24 cellular contexts compared by ENCODE assay signal in genomic region chr11:118900535-118901384, GRCh38. TPM values are rescaled to one million over a fixed set of nuclear protein-coding genes. Genes with fewer than 3 reads are reported as not detected.
DNase-seq lines count a peak whose midpoint lies in the region; ATAC-seq, FAIRE-seq and TF ChIP-seq lines count a peak whose summit lies in the region.
"Had no signal": no experiment of that assay in that cellular context is flagged by ENCODE, and none has a peak within 500 bp of the region (broad histone marks: within the 10 kb centered on the region; RNA-seq: fewer than 3 reads in every experiment).

No MANE protein-coding gene starts in this region.

- no peak for DNase-seq in MCF 10A (ENCODE audit: unreplicated experiment)
- DNase-seq in breast epithelium (ENCODE audit: low spot score in 2 of 2) = no peak
- no peak for DNase-seq in T-cell
- no peak for DNase-seq in effector memory CD4-positive, alpha-beta T cell
- no peak for DNase-seq in stimulated activated naive B cell treated with anti-CD40 and anti-IgM and Interleukin-4, amounts not matched to agents 10 μg/mL and 1 μg/mL and 100 μg/mL, for 72 hours
- no peak for DNase-seq in stimulated activated naive CD4-positive, alpha-beta T cell treated with Interleukin-2 at 50 U/mL for 16 hours (lab: John Stamatoyannopoulos, UW)
- DNase-seq in GM12891 (ENCODE audit: insufficient read length, low spot score) = no peak
- DNase-seq: activated CD4-positive, alpha-beta T cell treated with anti-CD3 and anti-CD28 coated beads for 48 hours; activated CD8-positive, alpha-beta memory T cell treated with anti-CD3 and anti-CD28 coated beads, Interleukin-2, amount 50 U/mL, for 48 hours; activated naive CD4-positive, alpha-beta T cell; NCI-H2081; NCI-H510A treated with DMSO at 0.1 percent for 48 hours; SW 1271 had no signal

- intact Hi-C loops in MCF 10A (cut with micrococcal nuclease) (no loop called here), breast epithelium (cut with DNase I; ENCODE audit: low total_unique reads) (no loop called here)

- TF ChIP-seq CTCF in MCF 10A (IDR thresholded peaks at IDR 0.05; ENCODE audit: unreplicated experiment) (no peak), breast epithelium (IDR thresholded peaks at IDR 0.05) (no peak)

- no TSS peak for BruUV-seq in MCF 10A (replicated peaks; lab: Mats Ljungman, UMichigan)

- H3K4me1 Mint-ChIP-seq in MCF 10A (ENCODE audit: insufficient read depth, unreplicated experiment) (peaks cover 4% of the 10 kb centered on the region), T-cell (peaks cover 39 to 45% (median 40%) of the 10 kb centered on the region in 3 donors)
- peaks cover 29 to 59% of the 10 kb centered on the region in 2 donors for H3K4me1 Mint-ChIP-seq in stimulated activated naive B cell treated with anti-CD40 and anti-IgM and Interleukin-4, amounts not matched to agents 10 μg/mL and 1 μg/mL and 100 μg/mL, for 72 hours

- no peak for ATAC-seq in T-cell (replicated peaks in 1 of 4)
- ATAC-seq in stimulated activated naive B cell treated with anti-CD40 and anti-IgM and Interleukin-4, amounts not matched to agents 10 μg/mL and 1 μg/mL and 100 μg/mL, for 72 hours (replicated peaks) = no peak
- ATAC-seq in GM18861 (IDR thresholded peaks at IDR 0.05; ENCODE audit: unreplicated experiment) = no peak
- ATAC-seq: body of pancreas had no signal

- H3K36me3 ChIP-seq in breast epithelium = peaks cover 13% of the 10 kb centered on the region
- peaks cover 69% of the 10 kb centered on the region for H3K36me3 ChIP-seq in effector memory CD4-positive, alpha-beta T cell (ENCODE audit: control insufficient read depth, insufficient read depth, low read length)

- CTCF ChIA-PET in MCF 10A (lab: Yijun Ruan, JAX) = interaction anchor here (1.1 kb wide), 1 partner anchor 29 kb away, joined by 5 read pairs; no protein-coding TSS in a partner anchor
- CTCF ChIA-PET in T-cell (lab: Charles Lee) = no interaction called here

- peak overlapping the region; percentile 79 for H3K27ac Mint-ChIP-seq in MCF 10A (ENCODE audit: low read depth, unreplicated experiment)
- H3K27ac Mint-ChIP-seq in T-cell = peak overlapping the region; percentile 55 to 65
- H3K27ac Mint-ChIP-seq in stimulated activated naive B cell treated with anti-CD40 and anti-IgM and Interleukin-4, amounts not matched to agents 10 μg/mL and 1 μg/mL and 100 μg/mL, for 72 hours = peak overlapping the region; percentile 83
- H3K27ac Mint-ChIP-seq: dendritic cell treated with granulocyte-macrophage colony-stimulating factor and Interleukin-4, amounts not matched to agents 40 ng/mL and 50 ng/mL, for 4 days had no signal

- no peaks in the 10 kb centered on the region for H3K9me3 ChIP-seq in breast epithelium
- H3K9me3 ChIP-seq in effector memory CD4-positive, alpha-beta T cell (ENCODE audit: control insufficient read depth, low read length) = no peaks in the 10 kb centered on the region
- H3K9me3 ChIP-seq: body of pancreas had no signal

- H3K4me3 Mint-ChIP-seq in MCF 10A (ENCODE audit: unreplicated experiment) (no peak overlapping the region), T-cell (no peak overlapping the region)
- no peak overlapping the region for H3K4me3 Mint-ChIP-seq in stimulated activated naive B cell treated with anti-CD40 and anti-IgM and Interleukin-4, amounts not matched to agents 10 μg/mL and 1 μg/mL and 100 μg/mL, for 72 hours
- H3K4me3 Mint-ChIP-seq: dendritic cell treated with granulocyte-macrophage colony-stimulating factor and Interleukin-4, amounts not matched to agents 40 ng/mL and 50 ng/mL, for 4 days had no signal

- H3K27me3 Mint-ChIP-seq in MCF 10A (ENCODE audit: insufficient read depth, unreplicated experiment) (no peaks in the 10 kb centered on the region), T-cell (no peaks in the 10 kb centered on the region)
- H3K27me3 Mint-ChIP-seq in stimulated activated naive B cell treated with anti-CD40 and anti-IgM and Interleukin-4, amounts not matched to agents 10 μg/mL and 1 μg/mL and 100 μg/mL, for 72 hours = no peaks in the 10 kb centered on the region
- H3K27me3 Mint-ChIP-seq: dendritic cell treated with granulocyte-macrophage colony-stimulating factor and Interleukin-4, amounts not matched to agents 40 ng/mL and 50 ng/mL, for 4 days had no signal

- POLR2A ChIA-PET in MCF 10A (lab: Yijun Ruan, JAX) (interaction anchor here (0.6 to 0.7 kb wide), 2 partner anchors 11 to 16 kb away, joined by 3 read pairs; no protein-coding TSS in a partner anchor), T-cell (lab: Charles Lee) (no interaction called here)

- no peak for TF ChIP-seq POLR2A in breast epithelium (IDR thresholded peaks at IDR 0.05)
- no peak for TF ChIP-seq POLR2A in GM12891 (IDR thresholded peaks at IDR 0.05; ENCODE audit: low read depth, low read length)

- H3K36me3 Mint-ChIP-seq in MCF 10A (ENCODE audit: insufficient read depth, unreplicated experiment) (peaks cover 88% of the 10 kb centered on the region), T-cell (peaks cover 24% of the 10 kb centered on the region)
- H3K36me3 Mint-ChIP-seq in stimulated activated naive B cell treated with anti-CD40 and anti-IgM and Interleukin-4, amounts not matched to agents 10 μg/mL and 1 μg/mL and 100 μg/mL, for 72 hours = peaks cover 39 to 53% of the 10 kb centered on the region in 2 donors

- H3K9me3 Mint-ChIP-seq in MCF 10A (ENCODE audit: unreplicated experiment) = no peaks in the 10 kb centered on the region
- H3K9me3 Mint-ChIP-seq in T-cell = no peaks in the 10 kb centered on the region
- H3K9me3 Mint-ChIP-seq in stimulated activated naive B cell treated with anti-CD40 and anti-IgM and Interleukin-4, amounts not matched to agents 10 μg/mL and 1 μg/mL and 100 μg/mL, for 72 hours = no peaks in the 10 kb centered on the region
- H3K9me3 Mint-ChIP-seq: dendritic cell treated with granulocyte-macrophage colony-stimulating factor and Interleukin-4, amounts not matched to agents 40 ng/mL and 50 ng/mL, for 4 days had no signal

- no peak overlapping the region for H3K4me3 ChIP-seq in breast epithelium
- no peak overlapping the region for H3K4me3 ChIP-seq in effector memory CD4-positive, alpha-beta T cell (ENCODE audit: insufficient read depth, low read depth, low read length, poor library complexity, severe bottlenecking)
- H3K4me3 ChIP-seq: body of pancreas, lung had no signal

- no peak for FAIRE-seq in GM12891 (lab: Jason Lieb, UNC)
- FAIRE-seq: TTC549 had no signal

- no peaks in the 10 kb centered on the region for H3K4me1 ChIP-seq in breast epithelium
- peaks cover 21% of the 10 kb centered on the region for H3K4me1 ChIP-seq in effector memory CD4-positive, alpha-beta T cell (ENCODE audit: control insufficient read depth, insufficient read depth, low read length, poor library complexity, severe bottlenecking)
- H3K4me1 ChIP-seq: body of pancreas had no signal

- H3K27me3 ChIP-seq in breast epithelium = no peaks in the 10 kb centered on the region
- H3K27me3 ChIP-seq in effector memory CD4-positive, alpha-beta T cell (replicated peaks; ENCODE audit: control insufficient read depth, insufficient read depth, low read length, poor library complexity, severe bottlenecking) = no peaks in the 10 kb centered on the region
- H3K27me3 ChIP-seq: body of pancreas had no signal

- H3K27ac ChIP-seq in breast epithelium = peak overlapping the region in 1 of 2 donors; percentile 12
- H3K27ac ChIP-seq in effector memory CD4-positive, alpha-beta T cell (ENCODE audit: insufficient read depth, low read length, poor library complexity, severe bottlenecking) = peak overlapping the region; percentile 27
- H3K27ac ChIP-seq: body of pancreas, epithelial cell of prostate, KMS-11 had no signal

TF ChIP-seq in GM12891, 5 proteins besides CTCF, POLR2A, EP300 and RAD21:
- no peak for TF ChIP-seq POLR2AphosphoS5 (IDR thresholded peaks at IDR 0.05; ENCODE audit: low read depth, low read length)
- no peak for TF ChIP-seq POU2F2 (IDR thresholded peaks at IDR 0.05; ENCODE audit: low read depth, low read length)
- TF ChIP-seq SPI1 (IDR thresholded peaks at IDR 0.05; ENCODE audit: low read depth, low read length) = no peak
- TF ChIP-seq TAF1 (IDR thresholded peaks at IDR 0.05; ENCODE audit: low read depth, low read length) = no peak
- TF ChIP-seq PAX5 (IDR thresholded peaks at IDR 0.05; ENCODE audit: insufficient read depth, low read length, severe bottlenecking) = no peak
TF ChIP-seq in GM12891: peak in this region for 0.

RNA-seq across cellular contexts. Expression of gene CXCR5, which starts 17.1 kb away (rescaled TPM):
- total RNA-seq in MCF 10A (2022) (not detected in 2 replicates), breast epithelium (not detected), T-cell (10 to 100 TPM in 1 of 5 donors, 1 to 10 TPM in 4; 4.7 to 10.6 (median 6.3) TPM)
- polyA plus RNA-seq in GM12891 (2012; ENCODE audit: low read depth, missing spikeins) = 4.4 TPM
- total RNA-seq: body of pancreas, myocyte, skeletal muscle tissue had no signal

RNA-seq across cellular contexts. Expression of gene BCL9L, which starts 25.0 kb away (rescaled TPM):
- 91.6 and 121 TPM in 2 replicates for total RNA-seq in MCF 10A (2022)
- total RNA-seq in breast epithelium = 10 to 100 TPM; 13.2 to 15.4 (median 13.3) TPM
- total RNA-seq in T-cell = 100 to 1,000 TPM; 229 to 331 (median 308) TPM
- 5.5 TPM for polyA plus RNA-seq in GM12891 (2012; ENCODE audit: low read depth, missing spikeins)

RNA-seq across cellular contexts. Expression of gene UPK2, which starts 55.3 kb away (rescaled TPM):
- total RNA-seq in MCF 10A (2022) = not detected in 2 replicates
- total RNA-seq in breast epithelium = not detected
- under 1 TPM in 1 of 5 donors, not detected in 4; 0.32 TPM for total RNA-seq in T-cell
- 1.9 TPM for polyA plus RNA-seq in GM12891 (2012; ENCODE audit: low read depth, missing spikeins)
- total RNA-seq: body of pancreas, lung, myocyte, posterior vena cava, skeletal muscle tissue, subcutaneous adipose tissue had no signal
